ENCODE assay signal across 8 cellular contexts in the genomic region with DNA sequence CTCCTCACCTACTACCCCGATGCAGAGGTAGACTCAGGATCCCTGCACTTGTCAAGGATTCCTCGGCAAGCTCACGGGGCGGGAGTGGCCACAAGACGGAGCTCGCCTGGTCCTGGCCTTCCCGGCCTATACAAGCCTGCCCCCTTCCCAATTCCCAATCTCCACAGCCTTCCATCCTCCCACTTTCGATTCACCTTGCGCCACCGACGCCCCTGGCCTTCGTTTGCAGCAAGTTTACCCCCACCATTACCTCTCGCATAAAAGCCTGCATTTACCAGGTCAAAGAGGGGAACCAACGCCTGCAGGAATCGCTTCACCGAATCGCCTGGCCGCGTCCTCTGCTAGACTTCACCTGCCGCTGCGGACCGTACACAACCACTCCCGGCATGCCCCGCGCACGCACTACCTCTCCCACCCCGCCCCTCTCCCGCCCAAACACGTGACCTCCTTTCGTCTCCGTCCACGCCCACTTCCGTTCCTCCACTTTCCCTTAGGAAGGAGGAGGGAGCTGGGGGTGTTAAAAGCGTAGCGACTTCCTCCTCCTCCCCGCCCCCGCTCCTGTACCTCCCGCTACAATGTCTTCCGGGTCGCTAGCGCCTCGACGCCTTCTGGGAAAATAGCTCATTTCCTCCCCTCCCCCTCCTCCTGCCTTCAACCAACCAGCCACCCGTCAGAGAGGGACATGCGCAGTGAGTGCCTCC. TPM values are rescaled to one million over a fixed set of nuclear protein-coding genes. Genes with fewer than 3 reads are reported as not detected.
DNase-seq lines count a peak whose midpoint lies in the region; ATAC-seq and TF ChIP-seq lines count a peak whose summit lies in the region.

A gene (minus strand): TSS at position 380 of the 701 bp plus-strand sequence. CDS start 44,779 bp downstream, outside the sequence.

- peaks cover 7% of the 10 kb centered on the region for H3K36me3 Mint-ChIP-seq in T-helper 1 cell treated with Interleukin-12 subunit alpha and Interleukin-12 subunit beta and Interleukin-4 antibody, amounts not matched to agents 30 μg/mL and 1 μg/mL, for 36 hours (ENCODE audit: low read depth)
- H3K36me3 Mint-ChIP-seq in progenitor cell of endocrine pancreas (ENCODE audit: insufficient read depth): peaks cover 5% of the 10 kb centered on the region

- intact Hi-C loops in left ventricle myocardium inferior (cut with micrococcal nuclease): no loop called here

- peak; percentile 82 for ATAC-seq in HG02885 (IDR thresholded peaks at IDR 0.05; ENCODE audit: poor library complexity, unreplicated experiment)

- H3K27me3 ChIP-seq in left ventricle myocardium inferior (ENCODE audit: low read depth): no peaks in the 10 kb centered on the region

- H3K9me3 ChIP-seq in left ventricle myocardium inferior (replicated peaks): no peaks in the 10 kb centered on the region

- H3K4me3 ChIP-seq in left ventricle myocardium inferior: peak within 1 kb of the TSS; percentile 85

- no peaks in the 10 kb centered on the region for H3K27me3 Mint-ChIP-seq in T-helper 1 cell treated with Interleukin-12 subunit alpha and Interleukin-12 subunit beta and Interleukin-4 antibody, amounts not matched to agents 30 μg/mL and 1 μg/mL, for 36 hours (ENCODE audit: low read depth)
- no peaks in the 10 kb centered on the region for H3K27me3 Mint-ChIP-seq in progenitor cell of endocrine pancreas

- H3K4me1 ChIP-seq in left ventricle myocardium inferior: peaks cover 64% of the 10 kb centered on the region

- peak; percentile 52 for TF ChIP-seq CTCF in left ventricle myocardium inferior (IDR thresholded peaks at IDR 0.05; ENCODE audit: borderline replicate concordance)
- peak; percentile 64 for TF ChIP-seq CTCF in progenitor cell of endocrine pancreas (IDR thresholded peaks at IDR 0.05; ENCODE audit: unreplicated experiment)

- peaks cover 35% of the 10 kb centered on the region for H3K4me1 Mint-ChIP-seq in T-helper 1 cell treated with Interleukin-12 subunit alpha and Interleukin-12 subunit beta and Interleukin-4 antibody, amounts not matched to agents 30 μg/mL and 1 μg/mL, for 36 hours (ENCODE audit: low read depth)
- peaks cover 43% of the 10 kb centered on the region for H3K4me1 Mint-ChIP-seq in progenitor cell of endocrine pancreas (ENCODE audit: low read depth)

- peak within 1 kb of the TSS; percentile 95 for H3K27ac ChIP-seq in left ventricle myocardium inferior (replicated peaks)

- peak within 1 kb of the TSS; percentile 100 for H3K4me3 Mint-ChIP-seq in T-helper 1 cell treated with Interleukin-12 subunit alpha and Interleukin-12 subunit beta and Interleukin-4 antibody, amounts not matched to agents 30 μg/mL and 1 μg/mL, for 36 hours
- peak within 1 kb of the TSS; percentile 99 for H3K4me3 Mint-ChIP-seq in progenitor cell of endocrine pancreas (ENCODE audit: low read depth)

- DNase-seq in NCI-H1694 (lab: John Stamatoyannopoulos, UW) (peak; percentile 99), amniotic stem cell (lab: John Stamatoyannopoulos, UW) (peak; percentile 99), left ventricle myocardium inferior (peak; percentile 98), progenitor cell of endocrine pancreas (ENCODE audit: low spot score, unreplicated experiment) (peak; percentile 92), ureter (ENCODE audit: low spot score) (peak; percentile 99)

- H3K27ac Mint-ChIP-seq in T-helper 1 cell treated with Interleukin-12 subunit alpha and Interleukin-12 subunit beta and Interleukin-4 antibody, amounts not matched to agents 30 μg/mL and 1 μg/mL, for 36 hours: peak within 1 kb of the TSS; percentile 99
- peak within 1 kb of the TSS; percentile 99 for H3K27ac Mint-ChIP-seq in progenitor cell of endocrine pancreas

- no peaks in the 10 kb centered on the region for H3K36me3 ChIP-seq in left ventricle myocardium inferior

- no peaks in the 10 kb centered on the region for H3K9me3 Mint-ChIP-seq in T-helper 1 cell treated with Interleukin-12 subunit alpha and Interleukin-12 subunit beta and Interleukin-4 antibody, amounts not matched to agents 30 μg/mL and 1 μg/mL, for 36 hours
- H3K9me3 Mint-ChIP-seq in progenitor cell of endocrine pancreas (ENCODE audit: low read depth): no peaks in the 10 kb centered on the region

- TF ChIP-seq POLR2A in GM15510 (IDR thresholded peaks at IDR 0.05; ENCODE audit: borderline replicate concordance, extremely low read depth, insufficient read length): peak; percentile 75

RNA-seq across cellular contexts. Expression of the gene that starts here (rescaled TPM):
- 45.8 TPM for total RNA-seq in left ventricle myocardium inferior
- total RNA-seq in progenitor cell of endocrine pancreas: 77.1 and 77.3 TPM in 2 replicates
- total RNA-seq in ureter: 47.6 TPM

Comparison
In these comparisons a context has a peak if more than half of its experiments do, and no peak if none do; other contexts are left out.
1. Peak in every context shown above with its lines: DNase-seq, ATAC-seq, H3K4me3 ChIP-seq and H3K27ac ChIP-seq.